In genomic region chr2:556494-556893, GRCh38 we compare ENCODE assay signal across 30 cellular contexts.
"Had no signal": no experiment of that assay in that cellular context is flagged by ENCODE, and none has a peak within 500 bp of the region (broad histone marks: within the 10 kb centered on the region; RNA-seq: fewer than 3 reads in every experiment).

No MANE protein-coding gene starts in this region.

- H3K4me1 ChIP-seq: adrenal gland, heart left ventricle, suprapubic skin, upper lobe of right lung had no signal

- H3K27ac Mint-ChIP-seq: activated CD4-positive, alpha-beta memory T cell treated with anti-CD3 and anti-CD28 coated beads for 36 hours; activated CD4-positive, alpha-beta T cell treated with anti-CD3 and anti-CD28 coated beads, Interleukin-2, amount 10 ng/mL, durations not matched to agents 24 days and 14 days; activated naive CD4-positive, alpha-beta T cell treated with anti-CD3 and anti-CD28 coated beads for 36 hours; activated naive CD8-positive, alpha-beta T cell treated with anti-CD3 and anti-CD28 coated beads for 36 hours; activated T-helper 1 cell treated with anti-CD3 and anti-CD28 coated beads, Interleukin-12 subunit alpha, Interleukin-12 subunit beta, Interleukin-2, Interleukin-4 antibody, amounts not matched to agents 30 ng/mL and 10 ng/mL and 1 ng/mL, durations not matched to agents 14 hours and 24 hours and 36 hours; immature natural killer cell; memory B cell; naive thymus-derived CD4-positive, alpha-beta T cell had no signal

- H3K9me3 ChIP-seq: adrenal gland, body of pancreas, heart left ventricle, spleen, suprapubic skin, tibial artery, upper lobe of right lung had no signal

- H3K4me2 ChIP-seq: neural progenitor cell had no signal

- H3K9me3 Mint-ChIP-seq: activated CD4-positive, alpha-beta memory T cell treated with anti-CD3 and anti-CD28 coated beads for 36 hours; activated CD4-positive, alpha-beta T cell treated with anti-CD3 and anti-CD28 coated beads, Interleukin-2, amount 10 ng/mL, durations not matched to agents 24 days and 14 days; activated naive CD4-positive, alpha-beta T cell treated with anti-CD3 and anti-CD28 coated beads for 36 hours; activated naive CD8-positive, alpha-beta T cell treated with anti-CD3 and anti-CD28 coated beads for 36 hours; activated T-helper 1 cell treated with anti-CD3 and anti-CD28 coated beads, Interleukin-12 subunit alpha, Interleukin-12 subunit beta, Interleukin-2, Interleukin-4 antibody, amounts not matched to agents 30 ng/mL and 10 ng/mL and 1 ng/mL, durations not matched to agents 14 hours and 24 hours and 36 hours; immature natural killer cell; memory B cell; neural progenitor cell had no signal

- H3K4me3 Mint-ChIP-seq: activated CD4-positive, alpha-beta memory T cell treated with anti-CD3 and anti-CD28 coated beads for 36 hours; activated CD4-positive, alpha-beta T cell treated with anti-CD3 and anti-CD28 coated beads, Interleukin-2, amount 10 ng/mL, durations not matched to agents 24 days and 14 days; activated naive CD4-positive, alpha-beta T cell treated with anti-CD3 and anti-CD28 coated beads for 36 hours; activated naive CD8-positive, alpha-beta T cell treated with anti-CD3 and anti-CD28 coated beads for 36 hours; activated T-helper 1 cell treated with anti-CD3 and anti-CD28 coated beads, Interleukin-12 subunit alpha, Interleukin-12 subunit beta, Interleukin-2, Interleukin-4 antibody, amounts not matched to agents 30 ng/mL and 10 ng/mL and 1 ng/mL, durations not matched to agents 14 hours and 24 hours and 36 hours; immature natural killer cell; memory B cell; naive thymus-derived CD4-positive, alpha-beta T cell; neural progenitor cell had no signal

- ATAC-seq: body of pancreas; heart left ventricle; left colon; naive thymus-derived CD4-positive, alpha-beta T cell; right cardiac atrium; upper lobe of right lung had no signal

- H3K9ac ChIP-seq: neural progenitor cell had no signal

- H3K4me1 Mint-ChIP-seq: activated CD4-positive, alpha-beta T cell treated with anti-CD3 and anti-CD28 coated beads, Interleukin-2, amount 10 ng/mL, durations not matched to agents 24 days and 14 days; activated naive CD8-positive, alpha-beta T cell treated with anti-CD3 and anti-CD28 coated beads for 36 hours had no signal

- H3K36me3 Mint-ChIP-seq: activated CD4-positive, alpha-beta memory T cell treated with anti-CD3 and anti-CD28 coated beads for 36 hours; activated naive CD8-positive, alpha-beta T cell treated with anti-CD3 and anti-CD28 coated beads for 36 hours; immature natural killer cell; memory B cell; naive thymus-derived CD4-positive, alpha-beta T cell; neural progenitor cell had no signal

- H2AFZ ChIP-seq: neural progenitor cell had no signal

- H3K4me3 ChIP-seq: adrenal gland, body of pancreas, heart left ventricle, neural progenitor cell, spleen, suprapubic skin, tibial artery, upper lobe of right lung had no signal

- H3K27ac ChIP-seq: adrenal gland, body of pancreas, heart left ventricle, neural progenitor cell, spleen, suprapubic skin, tibial artery, upper lobe of right lung had no signal

- H3K27me3 ChIP-seq: adrenal gland, upper lobe of right lung had no signal

- DNase-seq: activated CD4-positive, alpha-beta memory T cell treated with anti-CD3 and anti-CD28 coated beads for 36 hours; activated CD4-positive, alpha-beta T cell treated with anti-CD3 and anti-CD28 coated beads, Interleukin-2, amount 10 ng/mL, durations not matched to agents 24 days and 14 days; activated CD4-positive, CD25-positive, alpha-beta regulatory T cell treated with anti-CD3 and anti-CD28 coated beads, Interleukin-2, amount 50 U/mL, for 72 hours; activated CD8-positive, alpha-beta memory T cell treated with anti-CD3 and anti-CD28 coated beads, Interleukin-2, amount 50 U/mL, for 4 hours; activated effector memory CD4-positive, alpha-beta T cell treated with anti-CD3 and anti-CD28 coated beads, Interleukin-2, amount 50 U/mL, for 16 hours; activated naive CD4-positive, alpha-beta T cell treated with anti-CD3 and anti-CD28 coated beads for 36 hours; activated naive CD8-positive, alpha-beta T cell treated with anti-CD3 and anti-CD28 coated beads for 36 hours; activated T-cell treated with anti-CD3 and anti-CD28 coated beads, Interleukin-2, amount 50 U/mL, for 1 hour; adrenal gland; aorta; body of pancreas; cortex of kidney; foreskin fibroblast; heart left ventricle; hypothalamus; immature natural killer cell; kidney; left colon; midbrain; naive thymus-derived CD4-positive, alpha-beta T cell; right cardiac atrium; spleen; stimulated activated naive CD4-positive, alpha-beta T cell; T1000; tibial artery; upper lobe of right lung had no signal

- H3K36me3 ChIP-seq: adrenal gland, heart left ventricle, neural progenitor cell, spleen, suprapubic skin, tibial artery, upper lobe of right lung had no signal
